In the genomic region with DNA sequence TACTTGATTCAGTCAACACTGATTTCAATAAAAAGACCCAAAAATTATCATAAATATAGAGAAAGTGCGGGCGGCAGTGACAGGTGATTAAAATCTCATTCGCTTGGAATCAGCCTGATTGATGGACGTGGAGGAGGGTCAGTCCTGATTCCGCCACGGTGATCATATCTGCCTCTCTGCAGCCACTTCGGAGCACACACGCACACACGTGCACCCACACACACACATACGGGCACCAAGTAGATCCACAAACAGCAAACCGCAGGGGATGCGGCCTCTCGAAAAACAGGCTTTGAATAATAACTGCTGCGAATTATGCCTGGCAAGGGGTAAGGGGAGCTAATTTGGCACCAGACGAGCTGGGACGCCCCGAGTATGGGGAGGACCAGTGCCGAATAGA, we compare ENCODE assay signal across 22 cellular contexts. TPM values are rescaled to one million over a fixed set of nuclear protein-coding genes. Genes with fewer than 3 reads are reported as not detected.
"Had no signal": no experiment of that assay in that cellular context is flagged by ENCODE, and none has a peak within 500 bp of the region (broad histone marks: within the 10 kb centered on the region; RNA-seq: fewer than 3 reads in every experiment).

No MANE protein-coding gene starts in this region.

- DNase-seq: colonic mucosa; dermis blood vessel endothelial cell; foreskin melanocyte; hypothalamus; kidney glomerular epithelial cell; lower lobe of right lung; midbrain; occipital lobe; pancreas; stimulated activated CD4-positive, alpha-beta T cell treated with anti-CD3 and anti-CD28 coated beads, Interleukin-4, amount 100 ng/mL, for 1 hour; stimulated activated CD8-positive, alpha-beta memory T cell treated with anti-CD3 and anti-CD28 coated beads, Interleukin-4, amount 100 ng/mL, for 48 hours; stimulated activated naive CD8-positive, alpha-beta T cell treated with anti-CD3 and anti-CD28 coated beads, Interleukin-15, Interleukin-2, amounts not matched to agents 100 U/mL and 50 U/mL, for 24 hours; thyroid gland had no signal

- H3K9me3 ChIP-seq: colonic mucosa, heart left ventricle, lower lobe of right lung, pancreas, psoas muscle, suprapubic skin, thyroid gland had no signal

- H3K27me3 Mint-ChIP-seq: memory B cell had no signal

- H3K4me1 Mint-ChIP-seq: memory B cell; stimulated activated effector memory CD8-positive, alpha-beta T cell treated with anti-CD3 and anti-CD28 coated beads, Interleukin-12 subunit alpha, Interleukin-12 subunit beta, amount 100 ng/mL, for 72 hours had no signal

- H3K27ac ChIP-seq: colonic mucosa, heart left ventricle, lower lobe of right lung, pancreas, psoas muscle, suprapubic skin, thyroid gland had no signal

- H3K27ac Mint-ChIP-seq: memory B cell; natural killer cell treated with Interleukin-12 subunit alpha and Interleukin-12 subunit beta and Interleukin-15 and Interleukin-18, amount 100 ng/mL, for 72 hours; stimulated activated effector memory CD8-positive, alpha-beta T cell treated with anti-CD3 and anti-CD28 coated beads, Interleukin-12 subunit alpha, Interleukin-12 subunit beta, amount 100 ng/mL, for 72 hours; type B pancreatic cell had no signal

- H3K36me3 ChIP-seq: colonic mucosa, lower lobe of right lung, pancreas, suprapubic skin, thyroid gland had no signal

- ATAC-seq: heart left ventricle; left lobe of liver; lower lobe of right lung; natural killer cell treated with Interleukin-12 subunit alpha and Interleukin-12 subunit beta and Interleukin-15 and Interleukin-18, amount 100 ng/mL, for 72 hours; pancreas; psoas muscle; stimulated activated effector memory CD8-positive, alpha-beta T cell treated with anti-CD3 and anti-CD28 coated beads, Interleukin-12 subunit alpha, Interleukin-12 subunit beta, amount 100 ng/mL, for 72 hours; stimulated activated naive CD8-positive, alpha-beta T cell treated with anti-CD3 and anti-CD28 coated beads, Interleukin-15, Interleukin-2, amounts not matched to agents 100 U/mL and 50 U/mL, for 24 hours had no signal

- H3K9me3 Mint-ChIP-seq: memory B cell; natural killer cell treated with Interleukin-12 subunit alpha and Interleukin-12 subunit beta and Interleukin-15 and Interleukin-18, amount 100 ng/mL, for 72 hours; stimulated activated effector memory CD8-positive, alpha-beta T cell treated with anti-CD3 and anti-CD28 coated beads, Interleukin-12 subunit alpha, Interleukin-12 subunit beta, amount 100 ng/mL, for 72 hours; type B pancreatic cell had no signal

- H3K27me3 ChIP-seq: colonic mucosa, heart left ventricle, pancreas, suprapubic skin, thyroid gland had no signal

- H3K4me3 ChIP-seq: colonic mucosa, heart left ventricle, lower lobe of right lung, pancreas, psoas muscle, smooth muscle cell, suprapubic skin, thyroid gland had no signal

- H3K4me3 Mint-ChIP-seq: memory B cell; natural killer cell treated with Interleukin-12 subunit alpha and Interleukin-12 subunit beta and Interleukin-15 and Interleukin-18, amount 100 ng/mL, for 72 hours; stimulated activated effector memory CD8-positive, alpha-beta T cell treated with anti-CD3 and anti-CD28 coated beads, Interleukin-12 subunit alpha, Interleukin-12 subunit beta, amount 100 ng/mL, for 72 hours; type B pancreatic cell had no signal

- H3K4me1 ChIP-seq: colonic mucosa, lower lobe of right lung, pancreas, suprapubic skin, thyroid gland had no signal

- H3K36me3 Mint-ChIP-seq: memory B cell; natural killer cell treated with Interleukin-12 subunit alpha and Interleukin-12 subunit beta and Interleukin-15 and Interleukin-18, amount 100 ng/mL, for 72 hours; stimulated activated effector memory CD8-positive, alpha-beta T cell treated with anti-CD3 and anti-CD28 coated beads, Interleukin-12 subunit alpha, Interleukin-12 subunit beta, amount 100 ng/mL, for 72 hours; type B pancreatic cell had no signal

RNA-seq across cellular contexts. Expression of a gene that starts 31.1 kb away (rescaled TPM):
- total RNA-seq: left lobe of liver; natural killer cell treated with Interleukin-12 subunit alpha and Interleukin-12 subunit beta and Interleukin-15 and Interleukin-18, amount 100 ng/mL, for 72 hours; smooth muscle cell had no signal
- polyA plus RNA-seq: smooth muscle cell had no signal
